13 cellular contexts compared by ENCODE assay signal in genomic region chr2:55861733-55862132, GRCh38.
A peak's percentile ranks its signal among the peaks of the same experiment; 100 is the strongest.
DNase-seq lines count a peak whose midpoint lies in the region; ATAC-seq and TF ChIP-seq lines count a peak whose summit lies in the region.
"Had no signal": no experiment of that assay in that cellular context is flagged by ENCODE, and none has a peak within 500 bp of the region (broad histone marks: within the 10 kb centered on the region; RNA-seq: fewer than 3 reads in every experiment).

No MANE protein-coding gene starts in this region.

- no peak overlapping the region for H3K4me3 ChIP-seq in lower lobe of right lung
- H3K4me3 ChIP-seq in transverse colon, result no peak overlapping the region
- no peak overlapping the region for H3K4me3 ChIP-seq in tibial nerve

- H3K4me1 ChIP-seq in lower lobe of right lung (peaks cover 27% of the 10 kb centered on the region), transverse colon (no peaks in the 10 kb centered on the region), tibial nerve (peaks cover 0 to 31% (median 7%) of the 10 kb centered on the region in 4 donors)

- TF ChIP-seq CTCF in chondrocyte (IDR thresholded peaks at IDR 0.05) (no peak), lower lobe of right lung (IDR thresholded peaks at IDR 0.05) (no peak), transverse colon (IDR thresholded peaks at IDR 0.05) (no peak), tibial nerve (IDR thresholded peaks at IDR 0.05) (no peak)

- no peak overlapping the region for H3K4me3 Mint-ChIP-seq in chondrocyte (ENCODE audit: unreplicated experiment)
- H3K4me3 Mint-ChIP-seq: activated naive CD8-positive, alpha-beta T cell treated with anti-CD3 and anti-CD28 coated beads, Interleukin-2, amount 50 U/mL, for 24 hours; CD8-positive, alpha-beta T cell; effector memory CD8-positive, alpha-beta T cell had no signal

- TF ChIP-seq POLR2A in transverse colon (IDR thresholded peaks at IDR 0.05) (no peak), tibial nerve (IDR thresholded peaks at IDR 0.05) (no peak)

- no peaks in the 10 kb centered on the region for H3K27me3 Mint-ChIP-seq in chondrocyte (ENCODE audit: low read depth)
- H3K27me3 Mint-ChIP-seq: activated naive CD8-positive, alpha-beta T cell treated with anti-CD3 and anti-CD28 coated beads, Interleukin-2, amount 50 U/mL, for 24 hours; effector memory CD8-positive, alpha-beta T cell had no signal

- peak in 1 of 2 donors; percentile 4 for ATAC-seq in lower lobe of right lung
- ATAC-seq: activated naive CD8-positive, alpha-beta T cell treated with anti-CD3 and anti-CD28 coated beads, Interleukin-2, amount 50 U/mL, for 24 hours; CD8-positive, alpha-beta T cell; effector memory CD8-positive, alpha-beta T cell had no signal

- DNase-seq in M059J (ENCODE audit: low read depth), result peak; percentile 21
- DNase-seq in chondrocyte (ENCODE audit: low spot score), result no peak
- no peak for DNase-seq in lower lobe of right lung
- no peak for DNase-seq in transverse colon
- DNase-seq in tibial nerve (ENCODE audit: low spot score in 2 of 2), result no peak
- DNase-seq in NCI-H748 (lab: John Stamatoyannopoulos, UW; ENCODE audit: unreplicated experiment), result no peak
- DNase-seq in epidermal melanocyte (ENCODE audit: insufficient read length, low spot score), result no peak
- no peak for DNase-seq in kidney tubule cell (ENCODE audit: low spot score)
- DNase-seq: activated CD4-positive, CD25-positive, alpha-beta regulatory T cell treated with anti-CD3 and anti-CD28 coated beads, Interleukin-2, amount 50 U/mL, for 72 hours; activated naive CD8-positive, alpha-beta T cell treated with anti-CD3 and anti-CD28 coated beads, Interleukin-2, amount 50 U/mL, for 24 hours; CD8-positive, alpha-beta T cell; effector memory CD8-positive, alpha-beta T cell; Kasumi-1 had no signal

- intact Hi-C loops in lower lobe of right lung (cut with DNase I) (no loop called here), transverse colon (cut with DNase I; ENCODE audit: low total_unique reads) (no loop called here)

- peak overlapping the region; percentile 94 for H3K27ac Mint-ChIP-seq in chondrocyte (ENCODE audit: unreplicated experiment)
- H3K27ac Mint-ChIP-seq: activated naive CD8-positive, alpha-beta T cell treated with anti-CD3 and anti-CD28 coated beads, Interleukin-2, amount 50 U/mL, for 24 hours; CD8-positive, alpha-beta T cell; effector memory CD8-positive, alpha-beta T cell had no signal

- 84 to 90% methylated on average over 5 to 6 of the region's 6 CpGs for WGBS in transverse colon (ENCODE audit: low coverage in 1 of 2), 2 donors
- 89 to 94% methylated on average over 6 of the region's 6 CpGs for WGBS in tibial nerve, 2 donors

- H3K27ac ChIP-seq in lower lobe of right lung, result peak overlapping the region; percentile 76
- peak overlapping the region; percentile 36 to 59 (median 50) for H3K27ac ChIP-seq in transverse colon
- H3K27ac ChIP-seq in tibial nerve, result peak overlapping the region in 2 of 4 donors; percentile 73 to 82

- H3K9me3 Mint-ChIP-seq in chondrocyte (ENCODE audit: low read depth), result peaks cover 4% of the 10 kb centered on the region
- H3K9me3 Mint-ChIP-seq: activated naive CD8-positive, alpha-beta T cell treated with anti-CD3 and anti-CD28 coated beads, Interleukin-2, amount 50 U/mL, for 24 hours; CD8-positive, alpha-beta T cell; effector memory CD8-positive, alpha-beta T cell had no signal

- in situ Hi-C loops in transverse colon (cut with MboI; ENCODE audit: low pct_ligation_motif_present in 1 of 4, low pct_unique_long_range_greater_than_20kb in 1 of 4, low sequenced_read_pairs in 3 of 4), result no loop called here

- H3K36me3 ChIP-seq in lower lobe of right lung, result no peaks in the 10 kb centered on the region
- no peaks in the 10 kb centered on the region for H3K36me3 ChIP-seq in transverse colon
- H3K36me3 ChIP-seq in tibial nerve, result no peaks in the 10 kb centered on the region

- H3K27me3 ChIP-seq in lower lobe of right lung (ENCODE audit: low read depth) (no peaks in the 10 kb centered on the region), transverse colon (no peaks in the 10 kb centered on the region), tibial nerve (no peaks in the 10 kb centered on the region)

- H3K4me1 Mint-ChIP-seq in chondrocyte (ENCODE audit: low read depth), result peaks cover 42% of the 10 kb centered on the region
- H3K4me1 Mint-ChIP-seq: activated naive CD8-positive, alpha-beta T cell treated with anti-CD3 and anti-CD28 coated beads, Interleukin-2, amount 50 U/mL, for 24 hours had no signal

- TF ChIP-seq EP300 in transverse colon (IDR thresholded peaks at IDR 0.05; ENCODE audit: low read depth) (no peak), tibial nerve (IDR thresholded peaks at IDR 0.05) (no peak)

- H3K36me3 Mint-ChIP-seq in chondrocyte (ENCODE audit: low read depth), result no peaks in the 10 kb centered on the region
- H3K36me3 Mint-ChIP-seq: CD8-positive, alpha-beta T cell had no signal

- no peaks in the 10 kb centered on the region for H3K9me3 ChIP-seq in lower lobe of right lung
- H3K9me3 ChIP-seq in transverse colon, result no peaks in the 10 kb centered on the region
- H3K9me3 ChIP-seq in tibial nerve, result no peaks in the 10 kb centered on the region
